22 cellular contexts compared by ENCODE assay signal in the genomic region with DNA sequence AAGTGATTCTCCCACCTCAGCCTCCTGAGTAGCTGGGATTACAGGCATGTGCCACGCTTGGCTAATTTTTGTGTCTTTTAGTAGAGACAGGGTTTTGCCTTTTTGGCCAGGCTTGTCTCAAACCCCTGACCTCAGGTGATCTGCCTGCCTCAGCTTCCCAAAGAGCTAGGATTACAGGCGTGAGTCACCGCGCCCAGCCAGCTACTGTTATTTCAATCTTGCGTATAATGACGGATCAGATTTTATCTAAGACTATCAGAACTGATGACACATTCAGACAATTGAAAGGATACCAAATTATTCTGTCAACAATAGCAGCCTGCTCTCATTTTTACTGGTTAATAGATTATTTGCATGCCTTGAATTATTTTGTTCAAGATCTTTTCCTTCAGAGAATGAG.
DNase-seq lines count a peak whose midpoint lies in the region; ATAC-seq, FAIRE-seq and TF ChIP-seq lines count a peak whose summit lies in the region.
"Had no signal": no experiment of that assay in that cellular context is flagged by ENCODE, and none has a peak within 500 bp of the region (broad histone marks: within the 10 kb centered on the region; RNA-seq: fewer than 3 reads in every experiment).

No MANE protein-coding gene starts in this region.

- no peaks in the 10 kb centered on the region for H3K79me2 ChIP-seq in astrocyte (ENCODE audit: insufficient read depth, low read length)

- H3K27ac ChIP-seq in astrocyte (ENCODE audit: low read depth, low read length) (no peak overlapping the region), kidney (ENCODE audit: low read depth in 2 of 2, low read length in 2 of 2) (no peak overlapping the region)
- H3K27ac ChIP-seq: A549 had no signal

- no peak for ATAC-seq in GM18505 (IDR thresholded peaks at IDR 0.05; ENCODE audit: unreplicated experiment)
- ATAC-seq: A549, GM12878, HCT116, Panc1 had no signal

- no peak overlapping the region for H3K4me3 Mint-ChIP-seq in astrocyte (ENCODE audit: unreplicated experiment)

- no peak for TF ChIP-seq CTCF in astrocyte (IDR thresholded peaks at IDR 0.05; ENCODE audit: insufficient read depth, low read depth, low read length)
- TF ChIP-seq CTCF in kidney (IDR thresholded peaks at IDR 0.05; ENCODE audit: borderline replicate concordance, extremely low read depth, insufficient read depth): no peak

- H3K27me3 Mint-ChIP-seq in astrocyte (ENCODE audit: low read depth, unreplicated experiment): peaks cover 2% of the 10 kb centered on the region

- H3K4me2 ChIP-seq in astrocyte (ENCODE audit: low read length): no peak overlapping the region
- H3K4me2 ChIP-seq: A549 had no signal

- peak; percentile 80 for DNase-seq in ELR (ENCODE audit: low read depth)
- peak; percentile 86 for DNase-seq in M059J (ENCODE audit: low read depth)
- peak; percentile 58 for DNase-seq in astrocyte (ENCODE audit: low read depth)
- peak; percentile 37 for DNase-seq in kidney
- DNase-seq in NOMO-1 treated with DMSO at 0.1 percent for 48 hours (lab: John Stamatoyannopoulos, UW; ENCODE audit: unreplicated experiment): no peak
- no peak for DNase-seq in NCI-H2081 (lab: John Stamatoyannopoulos, UW)
- DNase-seq: BE2C, DMS53, Kasumi-1, MM.1S, NCI-H1048, NCI-H1417 treated with DMSO at 0.1 percent for 48 hours, NCI-H1930, NCI-H2227 treated with DMSO at 0.1 percent for 48 hours, NCI-H510A had no signal

- no peaks in the 10 kb centered on the region for H3K27me3 ChIP-seq in astrocyte (ENCODE audit: insufficient read depth, low read length)
- H3K27me3 ChIP-seq: BE2C had no signal

- H3K9me3 ChIP-seq in astrocyte (ENCODE audit: insufficient read depth, low read depth, low read length) (no peaks in the 10 kb centered on the region), kidney (ENCODE audit: control insufficient read depth in 1 of 2, low read length in 2 of 2) (peaks cover 0 to 2% of the 10 kb centered on the region in 2 donors)
- H3K9me3 ChIP-seq: A549, BE2C had no signal

- H3K36me3 Mint-ChIP-seq in astrocyte (ENCODE audit: low read depth, unreplicated experiment): peaks cover 2% of the 10 kb centered on the region

- no peak overlapping the region for H2AFZ ChIP-seq in astrocyte (ENCODE audit: low read depth, low read length)

- no peak for FAIRE-seq in astrocyte (lab: Jason Lieb, UNC)
- no peak for FAIRE-seq in kidney (lab: Jason Lieb, UNC)
- FAIRE-seq: A549, D721Med, GM12878, H1 had no signal

- no peak for TF ChIP-seq POLR2A in GM18505 (IDR thresholded peaks at IDR 0.05; ENCODE audit: borderline replicate concordance, extremely low read depth, insufficient read depth, insufficient read length)

- H3K9me3 Mint-ChIP-seq in astrocyte (ENCODE audit: unreplicated experiment): peaks cover 8% of the 10 kb centered on the region

- H3K36me3 ChIP-seq in astrocyte (ENCODE audit: insufficient read depth, low read length) (no peaks in the 10 kb centered on the region), kidney (ENCODE audit: control insufficient read depth in 1 of 2, insufficient read depth in 2 of 2, low read length in 2 of 2) (no peaks in the 10 kb centered on the region)
- H3K36me3 ChIP-seq: BE2C had no signal

- no peaks in the 10 kb centered on the region for H4K20me1 ChIP-seq in astrocyte (ENCODE audit: insufficient read depth, low read length)

- intact Hi-C loops in kidney (cut with DNase I): no loop called here

- H3K4me1 Mint-ChIP-seq in astrocyte (ENCODE audit: low read depth, unreplicated experiment): no peaks in the 10 kb centered on the region

- H3K4me1 ChIP-seq in astrocyte (ENCODE audit: insufficient read depth, low read length) (no peaks in the 10 kb centered on the region), kidney (ENCODE audit: control insufficient read depth in 1 of 2, insufficient read depth in 1 of 2, low read depth in 1 of 2, low read length in 2 of 2) (no peaks in the 10 kb centered on the region)
- H3K4me1 ChIP-seq: A549, BE2C had no signal

- H3K4me3 ChIP-seq in astrocyte (ENCODE audit: insufficient read depth, low read depth, low read length): no peak overlapping the region
- H3K4me3 ChIP-seq in kidney (ENCODE audit: low read length in 2 of 2): no peak overlapping the region
- H3K4me3 ChIP-seq: A549, GM12878 had no signal

- no peak overlapping the region for H3K9ac ChIP-seq in astrocyte (ENCODE audit: low read length)
- no peak overlapping the region for H3K9ac ChIP-seq in kidney (ENCODE audit: low read length in 2 of 2)

- no peak overlapping the region for H3K27ac Mint-ChIP-seq in astrocyte (ENCODE audit: unreplicated experiment)

Comparison
In these comparisons a context has a peak if more than half of its experiments do, and no peak if none do; other contexts are left out.
1. DNase-seq: peak in ELR (single experiment), M059J (single experiment), astrocyte (single experiment) and kidney (single experiment); none in NOMO-1 treated with DMSO at 0.1 percent for 48 hours (single experiment) and NCI-H2081 (0 of 2).